21 cellular contexts compared by ENCODE assay signal in genomic region chr10:120593693-120594092, GRCh38.
DNase-seq lines count a peak whose midpoint lies in the region; ATAC-seq and TF ChIP-seq lines count a peak whose summit lies in the region.
"Had no signal": no experiment of that assay in that cellular context is flagged by ENCODE, and none has a peak within 500 bp of the region (broad histone marks: within the 10 kb centered on the region; RNA-seq: fewer than 3 reads in every experiment).

No MANE protein-coding gene starts in this region.

- H3F3A ChIP-seq in Loucy (ENCODE audit: low read depth): 0 out of 2 replicates have a peak, but pooled peaks cover 3% of the 10 kb centered on the region

- H4K20me1 ChIP-seq in H9 (ENCODE audit: control insufficient read depth, insufficient read depth, insufficient read length) (no peaks in the 10 kb centered on the region), Loucy (ENCODE audit: insufficient read depth, low read length, poor library complexity, severe bottlenecking) (no peaks in the 10 kb centered on the region)

- no peak overlapping the region for H3K23ac ChIP-seq in H9 (ENCODE audit: insufficient read length, low read depth, low read length)

- no peak overlapping the region for H3K14ac ChIP-seq in H9 (ENCODE audit: insufficient read depth, low read length)

- no peak overlapping the region for H2BK15ac ChIP-seq in H9 (ENCODE audit: low read depth, low read length)

- H3K79me1 ChIP-seq in H9 (ENCODE audit: insufficient read depth, low read depth, low read length, poor library complexity, severe bottlenecking): no peaks in the 10 kb centered on the region

- H3K79me2 ChIP-seq in H9 (ENCODE audit: insufficient read depth, low read length): no peaks in the 10 kb centered on the region
- no peaks in the 10 kb centered on the region for H3K79me2 ChIP-seq in Loucy (ENCODE audit: insufficient read depth, low read length)

- H3K4me3 ChIP-seq in Loucy (ENCODE audit: low read length, poor library complexity, severe bottlenecking): no peak overlapping the region
- no peak overlapping the region for H3K4me3 ChIP-seq in endodermal cell (ENCODE audit: low read length)
- H3K4me3 ChIP-seq: GM12878, GM23338, K562 had no signal

- H2BK5ac ChIP-seq in H9 (ENCODE audit: insufficient read length, low read length): no peak overlapping the region

- no peak overlapping the region for H4K5ac ChIP-seq in H9 (ENCODE audit: insufficient read length, low read depth, low read length)

- no peak overlapping the region for H2BK12ac ChIP-seq in H9 (ENCODE audit: insufficient read length, low read depth, low read length)

- H2BK120ac ChIP-seq in H9 (ENCODE audit: low read depth, low read length, poor library complexity, severe bottlenecking): no peak overlapping the region

- no peaks in the 10 kb centered on the region for H3K36me3 ChIP-seq in Loucy (ENCODE audit: insufficient read depth, low read length)
- peaks cover 7% of the 10 kb centered on the region for H3K36me3 ChIP-seq in endodermal cell (ENCODE audit: control insufficient read depth, insufficient read depth, low read length)
- H3K36me3 ChIP-seq: BE2C had no signal

- H3K4me3 Mint-ChIP-seq in H9 (no peak overlapping the region), endodermal cell (no peak overlapping the region), osteocyte (ENCODE audit: unreplicated experiment) (no peak overlapping the region), type B pancreatic cell (no peak overlapping the region)
- H3K4me3 Mint-ChIP-seq: CD4-positive, CD25-positive, alpha-beta regulatory T cell; CD8-positive, alpha-beta memory T cell; GM23338 had no signal

- H3K27me3 Mint-ChIP-seq in H9 (ENCODE audit: low read depth) (peaks cover 5% of the 10 kb centered on the region), endodermal cell (ENCODE audit: insufficient read depth) (no peaks in the 10 kb centered on the region), osteocyte (ENCODE audit: unreplicated experiment) (no peaks in the 10 kb centered on the region), type B pancreatic cell (peaks cover 25% of the 10 kb centered on the region)
- H3K27me3 Mint-ChIP-seq: CD4-positive, CD25-positive, alpha-beta regulatory T cell had no signal

- H3K27ac Mint-ChIP-seq in H9 (no peak overlapping the region), endodermal cell (no peak overlapping the region), osteocyte (ENCODE audit: unreplicated experiment) (no peak overlapping the region), type B pancreatic cell (no peak overlapping the region)
- H3K27ac Mint-ChIP-seq: CD8-positive, alpha-beta memory T cell; GM23338 had no signal

- H3K27ac ChIP-seq in H9 (ENCODE audit: insufficient read length, low read depth, low read length) (no peak overlapping the region), endodermal cell (ENCODE audit: low read depth, low read length) (no peak overlapping the region)

- DNase-seq in H9 (peak; percentile 11), endodermal cell (peak; percentile 28), osteocyte (ENCODE audit: extremely low spot score, unreplicated experiment) (peak; percentile 25), type B pancreatic cell (ENCODE audit: extremely low spot score, unreplicated experiment) (no peak)
- DNase-seq in activated CD4-positive, alpha-beta T cell treated with anti-CD3 and anti-CD28 coated beads for 1 hour: no peak
- DNase-seq: BE2C; C1 segment of cervical spinal cord; CD4-positive, CD25-positive, alpha-beta regulatory T cell; CD8-positive, alpha-beta memory T cell; COR-L47; DMS 273 treated with DMSO at 0.1 percent for 48 hours; DMS53; DND-41; EL; IMR-90 had no signal

- H3K27me3 ChIP-seq in H9 (ENCODE audit: insufficient read depth, low read length) (no peaks in the 10 kb centered on the region), Loucy (ENCODE audit: insufficient read depth, low read length, poor library complexity, severe bottlenecking) (no peaks in the 10 kb centered on the region), endodermal cell (ENCODE audit: control insufficient read depth, insufficient read depth, low read length, poor library complexity, severe bottlenecking) (no peaks in the 10 kb centered on the region)
- H3K27me3 ChIP-seq: BE2C had no signal

- no peak overlapping the region for H3K4ac ChIP-seq in H9 (ENCODE audit: low read depth, low read length)

- no peaks in the 10 kb centered on the region for H3K9me2 ChIP-seq in Loucy (replicated peaks; ENCODE audit: low read depth, low read length)

- H3K9me3 Mint-ChIP-seq in H9: peaks cover 0 to 3% of the 10 kb centered on the region in 2 experiments; a peak in 1 of 5 replicates
- peaks cover 5% of the 10 kb centered on the region for H3K9me3 Mint-ChIP-seq in endodermal cell
- H3K9me3 Mint-ChIP-seq in osteocyte (ENCODE audit: unreplicated experiment): no peaks in the 10 kb centered on the region
- no peaks in the 10 kb centered on the region for H3K9me3 Mint-ChIP-seq in type B pancreatic cell

- H3K4me1 Mint-ChIP-seq in H9 (peaks cover 17 to 23% of the 10 kb centered on the region in 2 experiments), endodermal cell (peaks cover 2% of the 10 kb centered on the region), osteocyte (ENCODE audit: unreplicated experiment) (no peaks in the 10 kb centered on the region), type B pancreatic cell (ENCODE audit: unreplicated experiment) (peaks cover under 1% of the 10 kb centered on the region)
- H3K4me1 Mint-ChIP-seq: CD4-positive, CD25-positive, alpha-beta regulatory T cell; CD8-positive, alpha-beta memory T cell had no signal

- no peak for ATAC-seq in GM21723 (IDR thresholded peaks at IDR 0.05; ENCODE audit: unreplicated experiment)
- ATAC-seq: GM12878, GM23338, HCT116, K562 had no signal

- TF ChIP-seq CTCF in H9 (conservative IDR thresholded peaks at IDR 0.05) (no peak), Loucy (conservative IDR thresholded peaks at IDR 0.05; ENCODE audit: low read length) (no peak), endodermal cell (conservative IDR thresholded peaks at IDR 0.05) (no peak), osteocyte (IDR thresholded peaks at IDR 0.05) (no peak), type B pancreatic cell (conservative IDR thresholded peaks at IDR 0.05) (no peak)

- no peak overlapping the region for H3K18ac ChIP-seq in H9 (ENCODE audit: insufficient read length, low read depth, low read length)

- WGBS in H9 (ENCODE audit: extremely low coverage, insufficient read length, low lambda C conversion rate): no CpG with 5 or more reads among the region's 2 CpGs
- WGBS in endodermal cell (ENCODE audit: insufficient coverage in 1 of 2, insufficient read length in 1 of 2), 2 experiments: 89% methylated on average over 2 of the region's 2 CpGs; no CpG with 5 or more reads in 1 of the 2 experiments

- no peak overlapping the region for H2AK5ac ChIP-seq in H9 (ENCODE audit: insufficient read length, low read length)

- H3K56ac ChIP-seq in H9 (ENCODE audit: insufficient read length, low read depth, low read length): no peak overlapping the region

- no peak overlapping the region for H3K9ac ChIP-seq in H9 (ENCODE audit: extremely low read depth, insufficient read length, low read length)
- no peak overlapping the region for H3K9ac ChIP-seq in Loucy (ENCODE audit: low read depth, low read length, poor library complexity, severe bottlenecking)
- H3K9ac ChIP-seq in endodermal cell (ENCODE audit: extremely low read depth, low read length, poor library complexity, severe bottlenecking): no peak overlapping the region

- H2BK20ac ChIP-seq in H9 (ENCODE audit: low read depth, low read length, poor library complexity, severe bottlenecking): no peak overlapping the region

- H4K8ac ChIP-seq in H9 (replicated peaks; ENCODE audit: insufficient read length, low read depth, low read length): no peak overlapping the region

- H2AFZ ChIP-seq in H9 (ENCODE audit: low read length) (no peak overlapping the region), Loucy (ENCODE audit: low read length) (peak overlapping the region; percentile 40)
- H2AFZ ChIP-seq: GM23338 had no signal

- no peak overlapping the region for H4K91ac ChIP-seq in H9 (ENCODE audit: insufficient read length, low read depth, low read length)

- no peaks in the 10 kb centered on the region for H3K9me3 ChIP-seq in H9 (ENCODE audit: control insufficient read depth, low read depth, low read length)
- no peaks in the 10 kb centered on the region for H3K9me3 ChIP-seq in Loucy (ENCODE audit: insufficient read depth, low read depth, low read length)
- H3K9me3 ChIP-seq in endodermal cell (ENCODE audit: control insufficient read depth, low read length): no peaks in the 10 kb centered on the region
- H3K9me3 ChIP-seq: BE2C had no signal

- no peak overlapping the region for H3T11ph ChIP-seq in H9 (ENCODE audit: low read length)

- H3K4me2 ChIP-seq in H9 (ENCODE audit: insufficient read depth, insufficient read length, low read length) (no peak overlapping the region), Loucy (ENCODE audit: low read depth, low read length, poor library complexity, severe bottlenecking) (no peak overlapping the region)
- H3K4me2 ChIP-seq: GM23338 had no signal

- no peaks in the 10 kb centered on the region; a peak in 1 of 7 replicates for H3K36me3 Mint-ChIP-seq in H9 (ENCODE audit: insufficient read depth in 1 of 3, low read depth in 3 of 3)
- H3K36me3 Mint-ChIP-seq in endodermal cell (ENCODE audit: low read depth): peaks cover 13% of the 10 kb centered on the region
- no peaks in the 10 kb centered on the region for H3K36me3 Mint-ChIP-seq in osteocyte (ENCODE audit: unreplicated experiment)
- no peaks in the 10 kb centered on the region for H3K36me3 Mint-ChIP-seq in type B pancreatic cell
- H3K36me3 Mint-ChIP-seq: CD4-positive, CD25-positive, alpha-beta regulatory T cell; CD8-positive, alpha-beta memory T cell had no signal

- H3K23me2 ChIP-seq in H9 (ENCODE audit: insufficient read length, low read depth, low read length, poor library complexity, severe bottlenecking): no peaks in the 10 kb centered on the region

- H3K4me1 ChIP-seq in H9 (ENCODE audit: insufficient read depth, low read length) (no peaks in the 10 kb centered on the region), Loucy (ENCODE audit: insufficient read depth, low read length, poor library complexity, severe bottlenecking) (peaks cover 14% of the 10 kb centered on the region), endodermal cell (ENCODE audit: control insufficient read depth, insufficient read depth, low read length) (no peaks in the 10 kb centered on the region)

Comparison
In these comparisons a context has a peak if more than half of its experiments do, and no peak if none do; other contexts are left out.
1. DNase-seq: peak in H9 (single experiment), endodermal cell (single experiment) and osteocyte (single experiment); none in type B pancreatic cell (single experiment) and activated CD4-positive, alpha-beta T cell treated with anti-CD3 and anti-CD28 coated beads for 1 hour (single experiment).